Comparison of ENCODE assay signal across 17 cellular contexts in genomic region chr6:126039284-126039683, GRCh38. TPM values are rescaled to one million over a fixed set of nuclear protein-coding genes. Genes with fewer than 3 reads are reported as not detected.
DNase-seq lines count a peak whose midpoint lies in the region; ATAC-seq and TF ChIP-seq lines count a peak whose summit lies in the region.
"Had no signal": no experiment of that assay in that cellular context is flagged by ENCODE, and none has a peak within 500 bp of the region (broad histone marks: within the 10 kb centered on the region; RNA-seq: fewer than 3 reads in every experiment).

No MANE protein-coding gene starts in this region.

- H3K9me3 ChIP-seq in adipocyte (ENCODE audit: control insufficient read depth, low read length) (peaks cover 1% of the 10 kb centered on the region), thoracic aorta (no peaks in the 10 kb centered on the region), thyroid gland (no peaks in the 10 kb centered on the region)
- H3K9me3 ChIP-seq: upper lobe of right lung had no signal

- peaks cover 2% of the 10 kb centered on the region for H3K9me3 Mint-ChIP-seq in HFFc6

- peak; percentile 30 for DNase-seq in HFFc6
- peak; percentile 13 for DNase-seq in adipocyte (ENCODE audit: low read depth)
- peak; percentile 25 to 44 for DNase-seq in foreskin fibroblast
- DNase-seq in thoracic aorta (ENCODE audit: low spot score): no peak
- DNase-seq in inferior parietal cortex (ENCODE audit: extremely low spot score): no peak
- no peak for DNase-seq in thyroid gland
- DNase-seq: activated gamma-delta T cell; CD4-positive, alpha-beta T cell; central memory CD4-positive, alpha-beta T cell; left colon; NCI-H1092; NCI-H345; stimulated activated CD4-positive, alpha-beta T cell treated with anti-CD3 and anti-CD28 coated beads, Interleukin-2, amount 100 ng/mL, for 24 hours; upper lobe of right lung had no signal

- H3K4me1 ChIP-seq in adipocyte (ENCODE audit: control insufficient read depth, insufficient read depth, low read length) (peaks cover 44% of the 10 kb centered on the region), thoracic aorta (ENCODE audit: control insufficient read depth in 1 of 2, low read depth in 2 of 2) (peaks cover 30 to 40% of the 10 kb centered on the region in 2 donors), thyroid gland (no peaks in the 10 kb centered on the region)
- H3K4me1 ChIP-seq: upper lobe of right lung had no signal

- H3K27ac Mint-ChIP-seq in HFFc6: peak overlapping the region; percentile 93
- H3K27ac Mint-ChIP-seq: CD4-positive, alpha-beta T cell had no signal

- WGBS in thyroid gland, 2 donors: 88 to 93% methylated on average over 2 of the region's 2 CpGs

- no peak overlapping the region for H3K4me3 ChIP-seq in adipocyte (ENCODE audit: low read length)
- no peak overlapping the region for H3K4me3 ChIP-seq in foreskin fibroblast (ENCODE audit: low read depth in 1 of 2, low read length in 2 of 2)
- no peak overlapping the region for H3K4me3 ChIP-seq in thoracic aorta
- no peak overlapping the region for H3K4me3 ChIP-seq in thyroid gland (replicated peaks in 1 of 3)
- H3K4me3 ChIP-seq: upper lobe of right lung had no signal

- no peak for ATAC-seq in thoracic aorta (ENCODE audit: insufficient number of reproducible peaks, low FRiP score, low read depth)
- ATAC-seq in HG03039 (IDR thresholded peaks at IDR 0.05; ENCODE audit: unreplicated experiment): no peak
- no peak for ATAC-seq in GM18909 (IDR thresholded peaks at IDR 0.05; ENCODE audit: poor library complexity, unreplicated experiment)
- ATAC-seq: left colon, upper lobe of right lung had no signal

- H3K4me3 Mint-ChIP-seq in HFFc6: peak overlapping the region; percentile 31
- H3K4me3 Mint-ChIP-seq: CD4-positive, alpha-beta T cell had no signal

- no peaks in the 10 kb centered on the region for H3K27me3 Mint-ChIP-seq in HFFc6 (ENCODE audit: insufficient read depth)
- H3K27me3 Mint-ChIP-seq: CD4-positive, alpha-beta T cell had no signal

- TF ChIP-seq POLR2A in thyroid gland (IDR thresholded peaks at IDR 0.05): no peak

- intact Hi-C loops in thyroid gland (cut with DNase I): no loop called here

- H3K27ac ChIP-seq in thoracic aorta: peak overlapping the region; percentile 62 to 70
- H3K27ac ChIP-seq in thyroid gland: no peak overlapping the region
- H3K27ac ChIP-seq: upper lobe of right lung, VCaP had no signal

- H3K27me3 ChIP-seq in adipocyte (replicated peaks; ENCODE audit: control insufficient read depth, insufficient read depth, low read length) (no peaks in the 10 kb centered on the region), thoracic aorta (replicated peaks; ENCODE audit: insufficient read depth) (no peaks in the 10 kb centered on the region), thyroid gland (no peaks in the 10 kb centered on the region)
- H3K27me3 ChIP-seq: upper lobe of right lung had no signal

- no peak for TF ChIP-seq CTCF in HFFc6 (IDR thresholded peaks at IDR 0.05)
- TF ChIP-seq CTCF in foreskin fibroblast (IDR thresholded peaks at IDR 0.05; ENCODE audit: low read depth, low read length): no peak
- no peak for TF ChIP-seq CTCF in thoracic aorta (IDR thresholded peaks at IDR 0.05)
- TF ChIP-seq CTCF in thyroid gland (IDR thresholded peaks at IDR 0.05): no peak

- H3K9ac ChIP-seq in adipocyte (ENCODE audit: low read length): no peak overlapping the region

- peaks cover 6% of the 10 kb centered on the region for H3K36me3 ChIP-seq in adipocyte (ENCODE audit: control insufficient read depth, insufficient read depth, low read length, severe bottlenecking)
- H3K36me3 ChIP-seq in thoracic aorta: no peaks in the 10 kb centered on the region
- no peaks in the 10 kb centered on the region for H3K36me3 ChIP-seq in thyroid gland

- H3K36me3 Mint-ChIP-seq in HFFc6 (ENCODE audit: low read depth): peaks cover 20% of the 10 kb centered on the region; the same call in 1 of the 2 replicates

- peaks cover 55% of the 10 kb centered on the region for H3K4me1 Mint-ChIP-seq in HFFc6 (ENCODE audit: low read depth)

RNA-seq across cellular contexts. Expression of gene TRMT11, which starts 52.9 kb away (rescaled TPM):
- 10 to 100 TPM; 12.8 to 20.7 (median 15.2) TPM for total RNA-seq in HFFc6 (2021; fragmentation: NEBNext Ultra II Directional; extraction: Animal tissue kit (Norgen Biotek cat#: 25700))
- total RNA-seq in thoracic aorta (10 to 100 TPM; 33.6 to 54.0 TPM), thyroid gland (10 to 100 TPM; 27.6 to 45.3 (median 36.4) TPM)

Comparison
In these comparisons a context has a peak if more than half of its experiments do, and no peak if none do; other contexts are left out.
1. DNase-seq: peak in HFFc6 (single experiment), adipocyte (single experiment) and foreskin fibroblast (2 of 2); none in thoracic aorta (single experiment), inferior parietal cortex (single experiment) and thyroid gland (0 of 2).
2. H3K27ac ChIP-seq: peak in thoracic aorta (2 of 2); none in thyroid gland (0 of 3).